In the genomic region with DNA sequence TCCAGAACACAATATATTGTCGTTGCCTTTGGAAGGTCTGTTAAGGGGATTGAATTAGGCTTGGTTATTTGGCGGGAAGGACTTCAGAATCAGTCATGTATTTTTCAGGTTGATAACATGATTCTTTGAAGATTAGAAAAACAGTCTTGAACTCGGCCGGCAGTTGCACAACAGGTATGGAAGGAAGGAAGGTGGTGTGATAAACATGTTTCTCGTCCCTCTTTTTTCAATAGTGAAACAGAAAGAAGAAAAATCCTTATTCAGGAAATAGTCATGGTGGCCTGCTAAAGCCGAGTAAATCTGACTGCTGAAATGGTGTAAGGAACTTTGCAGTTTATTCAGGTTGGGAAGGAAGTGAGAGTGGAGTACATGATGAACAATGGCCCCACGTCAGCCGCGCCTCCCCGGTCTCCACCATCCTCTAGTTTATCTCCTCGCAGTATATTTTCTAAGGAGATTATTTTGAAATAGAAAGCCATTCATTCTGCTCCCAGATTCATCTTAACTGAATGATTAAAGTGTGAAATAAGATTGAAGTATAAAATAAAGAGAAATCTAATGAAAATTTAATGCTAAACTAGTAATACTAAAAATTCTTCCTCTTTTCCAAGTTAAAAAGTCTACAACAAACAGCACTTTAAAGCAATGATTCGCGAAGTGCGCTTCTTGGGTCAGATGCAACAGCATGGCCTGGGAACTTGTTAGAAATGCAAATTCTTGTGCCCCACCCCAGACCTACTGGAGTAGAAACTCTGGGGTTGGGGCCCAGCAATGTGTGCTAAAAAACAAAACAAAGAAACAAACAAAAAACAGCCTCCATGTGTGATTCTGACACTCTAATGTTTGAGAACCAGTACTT, we compare ENCODE assay signal across 15 cellular contexts. TPM values are rescaled to one million over a fixed set of nuclear protein-coding genes. Genes with fewer than 3 reads are reported as not detected.
DNase-seq lines count a peak whose midpoint lies in the region; ATAC-seq lines count a peak whose summit lies in the region.
"Had no signal": no experiment of that assay in that cellular context is flagged by ENCODE, and none has a peak within 500 bp of the region (broad histone marks: within the 10 kb centered on the region; RNA-seq: fewer than 3 reads in every experiment).

No MANE protein-coding gene starts in this region.

- H3K4me3 Mint-ChIP-seq in activated CD4-positive, alpha-beta T cell treated with anti-CD3 and anti-CD28 coated beads for 36 hours, result peak overlapping the region; percentile 93
- H3K4me3 Mint-ChIP-seq in activated naive CD8-positive, alpha-beta T cell, result peak overlapping the region; percentile 86
- peak overlapping the region; percentile 91 for H3K4me3 Mint-ChIP-seq in natural killer cell treated with Interleukin-12 subunit alpha and Interleukin-12 subunit beta and Interleukin-15 and Interleukin-18, amount 100 ng/mL, for 72 hours

- no peak overlapping the region for H3K9ac ChIP-seq in GM23248

- H3K4me1 ChIP-seq in GM23248 (ENCODE audit: insufficient read depth), result peaks cover 35% of the 10 kb centered on the region
- H3K4me1 ChIP-seq: colonic mucosa, right lobe of liver had no signal

- peaks cover 28% of the 10 kb centered on the region for H3F3A ChIP-seq in GM23248 (ENCODE audit: insufficient read depth)

- peaks cover 91% of the 10 kb centered on the region for H3K36me3 Mint-ChIP-seq in activated CD4-positive, alpha-beta T cell treated with anti-CD3 and anti-CD28 coated beads for 36 hours (ENCODE audit: low read depth)
- H3K36me3 Mint-ChIP-seq in activated naive CD8-positive, alpha-beta T cell, result peaks cover 32% of the 10 kb centered on the region
- H3K36me3 Mint-ChIP-seq in natural killer cell treated with Interleukin-12 subunit alpha and Interleukin-12 subunit beta and Interleukin-15 and Interleukin-18, amount 100 ng/mL, for 72 hours, result peaks cover 70% of the 10 kb centered on the region

- H3K9me3 Mint-ChIP-seq in activated CD4-positive, alpha-beta T cell treated with anti-CD3 and anti-CD28 coated beads for 36 hours (ENCODE audit: low read depth), result no peaks in the 10 kb centered on the region
- H3K9me3 Mint-ChIP-seq in activated naive CD8-positive, alpha-beta T cell (ENCODE audit: low read depth), result no peaks in the 10 kb centered on the region
- no peaks in the 10 kb centered on the region for H3K9me3 Mint-ChIP-seq in natural killer cell treated with Interleukin-12 subunit alpha and Interleukin-12 subunit beta and Interleukin-15 and Interleukin-18, amount 100 ng/mL, for 72 hours
- H3K9me3 Mint-ChIP-seq: nephron had no signal

- DNase-seq in activated CD4-positive, alpha-beta T cell treated with anti-CD3 and anti-CD28 coated beads for 36 hours, result peak; percentile 45
- DNase-seq in activated CD4-positive, alpha-beta T cell treated with anti-CD3 and anti-CD28 coated beads for 4 hours, result no peak
- no peak for DNase-seq in GM23248
- no peak for DNase-seq in natural killer cell treated with Interleukin-12 subunit alpha and Interleukin-12 subunit beta and Interleukin-15 and Interleukin-18, amount 100 ng/mL, for 72 hours (ENCODE audit: low spot score)
- no peak for DNase-seq in HK-2 (ENCODE audit: unreplicated experiment)
- no peak for DNase-seq in NCI-H2171 treated with DMSO at 0.1 percent for 48 hours (lab: John Stamatoyannopoulos, UW)
- DNase-seq: colonic mucosa, GF-D8, NCI-H2081, right lobe of liver, stomach had no signal

- peak overlapping the region; percentile 35 for H3K4me2 ChIP-seq in GM23248 (ENCODE audit: unreplicated experiment)

- intact Hi-C loops in activated CD4-positive, alpha-beta T cell treated with anti-CD3 and anti-CD28 coated beads for 36 hours (cut with DNase I, micrococcal nuclease), result loop anchor here (2.0 to 10.0 kb wide), 3 partner anchors 27 to 1227 kb away; partner anchors contain the start of gene FSIP1 (in 1 of the 2)

- 98% methylated on average over 14 of the region's 14 CpGs for WGBS in GM23248 (ENCODE audit: low coverage in 1 of 2, low lambda C conversion rate in 2 of 2, missing lambda C conversion rate in 2 of 2), 2 experiments

- POLR2A ChIA-PET in activated CD4-positive, alpha-beta T cell treated with anti-CD3 and anti-CD28 coated beads for 36 hours (lab: Charles Lee), result interaction anchor here (0.6 to 8.8 kb wide), 2 partner anchors 53 to 114 kb away, joined by 4 to 194 read pairs; no protein-coding TSS in a partner anchor

- H3K27ac ChIP-seq in GM23248, result no peak overlapping the region; the same call in 1 of the 2 replicates
- H3K27ac ChIP-seq: colonic mucosa, right lobe of liver, stomach had no signal

- H3K9me3 ChIP-seq in GM23248 (ENCODE audit: low read depth), result no peaks in the 10 kb centered on the region
- H3K9me3 ChIP-seq: colonic mucosa, right lobe of liver, stomach had no signal

- no peaks in the 10 kb centered on the region for H3K9me2 ChIP-seq in GM23248 (ENCODE audit: insufficient read depth)

- in situ Hi-C loops in GM23248 (cut with MboI), result no loop called here

- ATAC-seq in activated CD4-positive, alpha-beta T cell treated with anti-CD3 and anti-CD28 coated beads for 36 hours, result no peak
- no peak for ATAC-seq in natural killer cell treated with Interleukin-12 subunit alpha and Interleukin-12 subunit beta and Interleukin-15 and Interleukin-18, amount 100 ng/mL, for 72 hours
- ATAC-seq in HG03342 (IDR thresholded peaks at IDR 0.05; ENCODE audit: unreplicated experiment), result no peak
- ATAC-seq: left lobe of liver, right lobe of liver had no signal

- H3K4me3 ChIP-seq in GM23248, result no peak overlapping the region
- H3K4me3 ChIP-seq: colonic mucosa, right lobe of liver, stomach had no signal

- CTCF ChIA-PET in activated CD4-positive, alpha-beta T cell treated with anti-CD3 and anti-CD28 coated beads for 36 hours (lab: Charles Lee), result interaction anchor here (0.9 to 10.4 kb wide), 6 partner anchors 13 to 130 kb away, joined by 3 to 339 read pairs (median 28); no protein-coding TSS in a partner anchor

- H3K27me3 ChIP-seq in GM23248 (replicated peaks; ENCODE audit: insufficient read depth), result no peaks in the 10 kb centered on the region
- H3K27me3 ChIP-seq: right lobe of liver had no signal

- H3K4me1 Mint-ChIP-seq in activated CD4-positive, alpha-beta T cell treated with anti-CD3 and anti-CD28 coated beads for 36 hours, result peaks cover 93% of the 10 kb centered on the region
- peaks cover 99% of the 10 kb centered on the region for H3K4me1 Mint-ChIP-seq in activated naive CD8-positive, alpha-beta T cell (ENCODE audit: low read depth)
- H3K4me1 Mint-ChIP-seq in natural killer cell treated with Interleukin-12 subunit alpha and Interleukin-12 subunit beta and Interleukin-15 and Interleukin-18, amount 100 ng/mL, for 72 hours (ENCODE audit: low read depth in 2 of 2), result peaks cover 83 to 100% of the 10 kb centered on the region in 2 donors

- no peaks in the 10 kb centered on the region for H3K79me2 ChIP-seq in GM23248 (ENCODE audit: insufficient read depth)

- H3K27me3 Mint-ChIP-seq in activated CD4-positive, alpha-beta T cell treated with anti-CD3 and anti-CD28 coated beads for 36 hours, result no peaks in the 10 kb centered on the region
- H3K27me3 Mint-ChIP-seq in activated naive CD8-positive, alpha-beta T cell, result no peaks in the 10 kb centered on the region
- H3K27me3 Mint-ChIP-seq in natural killer cell treated with Interleukin-12 subunit alpha and Interleukin-12 subunit beta and Interleukin-15 and Interleukin-18, amount 100 ng/mL, for 72 hours, result no peaks in the 10 kb centered on the region

- H4K20me1 ChIP-seq in GM23248 (ENCODE audit: insufficient read depth), result no peaks in the 10 kb centered on the region

- no peak overlapping the region for H2AFZ ChIP-seq in GM23248

- peak overlapping the region; percentile 98 for H3K27ac Mint-ChIP-seq in activated CD4-positive, alpha-beta T cell treated with anti-CD3 and anti-CD28 coated beads for 36 hours
- peak overlapping the region; percentile 98 for H3K27ac Mint-ChIP-seq in activated naive CD8-positive, alpha-beta T cell
- peak overlapping the region; percentile 87 to 94 for H3K27ac Mint-ChIP-seq in natural killer cell treated with Interleukin-12 subunit alpha and Interleukin-12 subunit beta and Interleukin-15 and Interleukin-18, amount 100 ng/mL, for 72 hours

- no peaks in the 10 kb centered on the region for H3K36me3 ChIP-seq in GM23248 (ENCODE audit: low read depth)
- H3K36me3 ChIP-seq: colonic mucosa, right lobe of liver, stomach had no signal

RNA-seq across cellular contexts. Expression of gene RASGRP1, which starts 6.5 kb away (rescaled TPM):
- total RNA-seq in activated CD4-positive, alpha-beta T cell treated with anti-CD3 and anti-CD28 coated beads for 36 hours, result 100 to 1,000 TPM; 102 to 120 TPM
- 1.5 and 3.0 TPM in 2 replicates for total RNA-seq in GM23248 (2014; rRNA removed; shearing (Covaris generic))
- polyA plus RNA-seq in GM23248 (2016; fragmentation: Nextera tagmentation; extraction: Ambion mirVana), result 0.58 and 0.96 TPM in 2 replicates
- 100 to 1,000 TPM; 154 to 241 TPM for total RNA-seq in natural killer cell treated with Interleukin-12 subunit alpha and Interleukin-12 subunit beta and Interleukin-15 and Interleukin-18, amount 100 ng/mL, for 72 hours

Comparison
In these comparisons a context has a peak if more than half of its experiments do, and no peak if none do; other contexts are left out.
1. RNA of gene RASGRP1, which starts 6.5 kb away (total RNA-seq): 154 to 241 TPM in natural killer cell treated with Interleukin-12 subunit alpha and Interleukin-12 subunit beta and Interleukin-15 and Interleukin-18, amount 100 ng/mL, for 72 hours and 102 to 120 TPM in activated CD4-positive, alpha-beta T cell treated with anti-CD3 and anti-CD28 coated beads for 36 hours; 1.5 to 3.0 TPM in GM23248; every median in the first group is over 10 times any median in the second.
2. Peak in every context shown above with its lines, with median percentiles within 50 percentile points of each other: H3K27ac Mint-ChIP-seq and H3K4me3 Mint-ChIP-seq.